In the genomic region with DNA sequence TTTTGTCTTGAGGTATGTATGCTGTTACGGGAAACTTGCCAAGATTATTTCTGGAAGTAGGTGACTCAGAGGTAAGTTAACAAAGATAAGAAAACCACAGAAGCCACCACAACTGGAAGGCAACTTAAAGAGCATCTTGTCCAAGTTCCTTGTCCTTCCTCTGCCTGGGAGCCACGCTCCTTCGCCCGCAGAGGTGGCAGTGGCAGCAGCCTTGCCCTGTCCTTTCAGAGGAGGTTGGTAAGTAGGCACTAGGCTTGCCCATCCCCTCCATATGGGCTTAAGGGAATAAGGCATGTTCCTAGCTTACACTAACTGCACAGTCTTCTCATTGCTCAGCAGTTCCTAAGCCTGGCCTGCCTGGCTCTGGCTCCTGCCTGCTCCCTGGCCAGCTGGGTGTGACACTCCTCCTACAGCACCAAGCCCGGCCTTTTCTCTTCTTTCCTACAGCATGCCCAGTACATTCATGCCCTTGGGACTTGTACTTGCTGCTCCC, we compare ENCODE assay signal across 8 cellular contexts. TPM values are rescaled to one million over a fixed set of nuclear protein-coding genes. Genes with fewer than 3 reads are reported as not detected.
DNase-seq lines count a peak whose midpoint lies in the region; ATAC-seq and TF ChIP-seq lines count a peak whose summit lies in the region.

No MANE protein-coding gene starts in this region.

- DNase-seq in EH (ENCODE audit: low read depth) (peak; percentile 88), Panc1 (ENCODE audit: low read depth, low spot score) (peak; percentile 54), epithelial cell of esophagus (ENCODE audit: low read depth) (peak; percentile 88), posterior vena cava (ENCODE audit: low spot score) (peak; percentile 71), NCI-H187 treated with DMSO at 0.1 percent for 48 hours (lab: John Stamatoyannopoulos, UW) (no peak), NK-92 (lab: John Stamatoyannopoulos, UW; ENCODE audit: unreplicated experiment) (no peak)
- DNase-seq in naive thymus-derived CD4-positive, alpha-beta T cell, result no peak

- CTCF ChIA-PET in Panc1 (lab: Charles Lee), result no interaction called here
- CTCF ChIA-PET in naive thymus-derived CD4-positive, alpha-beta T cell (lab: Charles Lee), result no interaction called here

- in situ Hi-C loops in Panc1 (cut with HindIII; ENCODE audit: low pct_unique_long_range_greater_than_20kb, low sequenced_read_pairs), result no loop called here

- peaks cover 0 to 15% (median 4%) of the 10 kb centered on the region in 5 donors for H3K27me3 Mint-ChIP-seq in naive thymus-derived CD4-positive, alpha-beta T cell

- no TSS peak for BruUV-seq in Panc1 (replicated peaks; lab: Mats Ljungman, UMichigan)

- no peak overlapping the region for H3K4me3 ChIP-seq in Panc1 (ENCODE audit: low read depth in 2 of 2, low read length in 2 of 2)
- no peak overlapping the region for H3K4me3 ChIP-seq in epithelial cell of esophagus (ENCODE audit: low read length)
- no peak overlapping the region for H3K4me3 ChIP-seq in naive thymus-derived CD4-positive, alpha-beta T cell (ENCODE audit: low read length)

- POLR2A ChIA-PET in Panc1 (lab: Charles Lee), result no interaction called here
- POLR2A ChIA-PET in naive thymus-derived CD4-positive, alpha-beta T cell (lab: Charles Lee), result no interaction called here

- H3K9me3 ChIP-seq in Panc1 (ENCODE audit: control insufficient read depth, insufficient read depth, low read depth, low read length), result no peaks in the 10 kb centered on the region
- no peaks in the 10 kb centered on the region for H3K9me3 ChIP-seq in naive thymus-derived CD4-positive, alpha-beta T cell (ENCODE audit: control insufficient read depth in 2 of 3, low read length in 3 of 3)

- H3K27me3 ChIP-seq in Panc1 (ENCODE audit: control insufficient read depth, insufficient read depth, low read length), result no peaks in the 10 kb centered on the region
- peaks cover 0 to 2% of the 10 kb centered on the region in 2 donors for H3K27me3 ChIP-seq in naive thymus-derived CD4-positive, alpha-beta T cell (ENCODE audit: control insufficient read depth in 2 of 2, insufficient read depth in 2 of 2, low read length in 2 of 2)

- no peaks in the 10 kb centered on the region for H3K36me3 Mint-ChIP-seq in naive thymus-derived CD4-positive, alpha-beta T cell

- no peaks in the 10 kb centered on the region for H3K36me3 ChIP-seq in Panc1 (ENCODE audit: control insufficient read depth, insufficient read depth, low read length)
- H3K36me3 ChIP-seq in naive thymus-derived CD4-positive, alpha-beta T cell (ENCODE audit: control insufficient read depth in 2 of 3, insufficient read depth in 3 of 3, low read length in 3 of 3), result no peaks in the 10 kb centered on the region

- no peak for TF ChIP-seq CTCF in Panc1 (IDR thresholded peaks at IDR 0.05)
- no peak for TF ChIP-seq CTCF in epithelial cell of esophagus (IDR thresholded peaks at IDR 0.05; ENCODE audit: insufficient read depth, low read depth, low read length, missing control alignments)

- H3K4me1 Mint-ChIP-seq in naive thymus-derived CD4-positive, alpha-beta T cell, result peaks cover 5 to 16% (median 10%) of the 10 kb centered on the region in 7 donors

- intact Hi-C loops in Panc1 (cut with micrococcal nuclease; ENCODE audit: unreplicated experiment), result loop anchor here (5.0 kb wide), 1 partner anchor 89 kb away; no protein-coding TSS in a partner anchor
- intact Hi-C loops in posterior vena cava (cut with DNase I), result no loop called here
- intact Hi-C loops in naive thymus-derived CD4-positive, alpha-beta T cell (cut with micrococcal nuclease), result no loop called here

- H3K27ac ChIP-seq in Panc1 (ENCODE audit: low read length), result peak overlapping the region; percentile 79
- no peak overlapping the region for H3K27ac ChIP-seq in naive thymus-derived CD4-positive, alpha-beta T cell (ENCODE audit: low read depth, low read length)

- H3K9me3 Mint-ChIP-seq in naive thymus-derived CD4-positive, alpha-beta T cell, result peaks cover 0 to under 1% (median 0%) of the 10 kb centered on the region in 11 donors

- H3K4me1 ChIP-seq in Panc1 (ENCODE audit: control insufficient read depth, insufficient read depth, low read length), result peaks cover 62% of the 10 kb centered on the region
- no peaks in the 10 kb centered on the region for H3K4me1 ChIP-seq in naive thymus-derived CD4-positive, alpha-beta T cell (ENCODE audit: control insufficient read depth in 2 of 2, insufficient read depth in 2 of 2, low read length in 2 of 2)

- no peak overlapping the region for H3K4me3 Mint-ChIP-seq in naive thymus-derived CD4-positive, alpha-beta T cell

- ATAC-seq in Panc1 (peak; percentile 82), GM18867 (IDR thresholded peaks at IDR 0.05; ENCODE audit: unreplicated experiment) (no peak)
- ATAC-seq in naive thymus-derived CD4-positive, alpha-beta T cell, result no peak

- H3K27ac Mint-ChIP-seq in naive thymus-derived CD4-positive, alpha-beta T cell, result no peak overlapping the region

RNA-seq across cellular contexts. Expression of a gene that starts 48.0 kb away (rescaled TPM):
- total RNA-seq in Panc1 (2021; ENCODE audit: unreplicated experiment), result 49.2 TPM
- polyA plus RNA-seq in Panc1 (2012; ENCODE audit: insufficient read length), result 113 TPM
- 1 to 10 TPM; 6.9 to 8.9 TPM for total RNA-seq in posterior vena cava
- total RNA-seq in naive thymus-derived CD4-positive, alpha-beta T cell, result 1 to 10 TPM in 1 of 5 experiments, under 1 TPM in 1, not detected in 3; 0.17 to 1.2 TPM
- under 1 TPM; 0.14 to 0.26 TPM for polyA plus RNA-seq in naive thymus-derived CD4-positive, alpha-beta T cell

Comparison
In these comparisons a context has a peak if more than half of its experiments do, and no peak if none do; other contexts are left out.
1. DNase-seq: peak in EH (single experiment), Panc1 (single experiment), epithelial cell of esophagus (single experiment) and posterior vena cava (single experiment); none in naive thymus-derived CD4-positive, alpha-beta T cell (0 of 9), NCI-H187 treated with DMSO at 0.1 percent for 48 hours (single experiment) and NK-92 (single experiment).